In the genomic region with DNA sequence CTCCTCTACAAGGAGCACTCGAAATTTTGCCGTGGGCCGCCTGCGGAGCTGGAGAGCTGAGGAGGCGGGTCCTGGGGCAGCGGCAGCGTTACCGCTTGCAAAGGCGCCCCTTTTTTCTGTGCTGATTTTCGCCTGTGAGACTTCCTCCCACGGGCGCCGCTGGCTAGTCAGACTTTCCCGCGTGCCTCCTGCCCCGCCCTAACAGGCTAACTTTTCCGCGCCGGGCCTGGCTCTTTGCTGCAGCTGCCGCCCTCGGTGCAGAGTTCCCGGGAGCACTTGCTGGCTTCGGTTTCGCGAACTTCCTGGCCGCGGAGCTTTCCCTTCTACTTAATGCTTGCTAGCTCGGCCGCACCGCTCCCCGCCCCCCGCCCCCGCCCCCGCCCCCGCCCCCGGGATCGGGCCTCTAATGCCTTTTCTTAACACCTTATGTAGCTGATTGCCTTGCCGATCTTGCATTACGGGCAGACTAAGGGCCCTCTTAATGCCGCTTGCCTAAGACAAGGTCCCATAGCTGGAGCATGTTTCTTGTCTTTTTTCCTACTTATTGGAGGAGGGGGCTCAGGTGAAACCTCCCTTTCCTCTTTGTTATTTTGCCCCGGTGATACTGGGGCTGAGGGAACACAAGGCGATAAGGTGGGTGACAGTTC, we compare ENCODE assay signal across 9 cellular contexts. TPM values are rescaled to one million over a fixed set of nuclear protein-coding genes. Genes with fewer than 3 reads are reported as not detected.
A peak's percentile ranks its signal among the peaks of the same experiment; 100 is the strongest.
DNase-seq lines count a peak whose midpoint lies in the region; ATAC-seq and TF ChIP-seq lines count a peak whose summit lies in the region.
"Had no signal": no experiment of that assay in that cellular context is flagged by ENCODE, and none has a peak within 500 bp of the region (broad histone marks: within the 10 kb centered on the region; RNA-seq: fewer than 3 reads in every experiment).

No MANE protein-coding gene starts in this region.

- intact Hi-C loops in adrenal gland (cut with DNase I), result no loop called here
- intact Hi-C loops in upper lobe of right lung (cut with DNase I), result no loop called here

- H3K36me3 ChIP-seq in adrenal gland (replicated peaks in 1 of 2) (no peaks in the 10 kb centered on the region), upper lobe of right lung (no peaks in the 10 kb centered on the region)

- H3K4me1 ChIP-seq in adrenal gland (replicated peaks in 1 of 2) (peaks cover 0 to 5% of the 10 kb centered on the region in 2 donors), upper lobe of right lung (peaks cover 23% of the 10 kb centered on the region)

- ATAC-seq in upper lobe of right lung, result peak; percentile 96

- H3K36me3 Mint-ChIP-seq in progenitor cell of endocrine pancreas (ENCODE audit: insufficient read depth), result no peaks in the 10 kb centered on the region

- H3K27me3 ChIP-seq in adrenal gland (no peaks in the 10 kb centered on the region), upper lobe of right lung (no peaks in the 10 kb centered on the region)

- DNase-seq in DMS 273 (lab: John Stamatoyannopoulos, UW; ENCODE audit: unreplicated experiment), result peak; percentile 34
- DNase-seq in DMS 273 treated with DMSO at 0.1 percent for 48 hours (lab: John Stamatoyannopoulos, UW), result no peak
- DNase-seq in T-helper 1 cell, result peak; percentile 23 to 57 (median 47)
- DNase-seq in adrenal gland, result peak; percentile 40 to 80 (median 67)
- DNase-seq in hepatic stellate cell (ENCODE audit: low spot score), result peak; percentile 47
- peak; percentile 39 for DNase-seq in progenitor cell of endocrine pancreas (ENCODE audit: low spot score, unreplicated experiment)
- peak; percentile 91 for DNase-seq in upper lobe of right lung
- DNase-seq in cerebellar cortex (ENCODE audit: low spot score), result no peak

- no peaks in the 10 kb centered on the region for H3K9me3 ChIP-seq in adrenal gland (replicated peaks in 1 of 3)
- peaks cover 2% of the 10 kb centered on the region for H3K9me3 ChIP-seq in upper lobe of right lung

- H3K27ac ChIP-seq in adrenal gland, result no peak overlapping the region
- H3K27ac ChIP-seq in upper lobe of right lung, result peak overlapping the region; percentile 40
- H3K27ac ChIP-seq: 22Rv1 had no signal

- peak overlapping the region in 2 of 4 donors; percentile 12 to 43 for H3K4me3 ChIP-seq in adrenal gland
- H3K4me3 ChIP-seq in upper lobe of right lung, result peak overlapping the region; percentile 47

- TF ChIP-seq POLR2A in adrenal gland (IDR thresholded peaks at IDR 0.05), result no peak

- 7 to 16% (median 8%) methylated on average over 24 to 42 of the region's 42 CpGs for WGBS in adrenal gland, 4 donors

- H3K27me3 Mint-ChIP-seq in progenitor cell of endocrine pancreas, result no peaks in the 10 kb centered on the region

- H3K4me3 Mint-ChIP-seq in progenitor cell of endocrine pancreas (ENCODE audit: low read depth), result peak overlapping the region; percentile 77

- H3K9me3 Mint-ChIP-seq in progenitor cell of endocrine pancreas (ENCODE audit: low read depth), result no peaks in the 10 kb centered on the region

- peaks cover 19% of the 10 kb centered on the region for H3K4me1 Mint-ChIP-seq in progenitor cell of endocrine pancreas (ENCODE audit: low read depth)

- no peak for TF ChIP-seq CTCF in adrenal gland (IDR thresholded peaks at IDR 0.05)
- TF ChIP-seq CTCF in progenitor cell of endocrine pancreas (IDR thresholded peaks at IDR 0.05; ENCODE audit: unreplicated experiment), result no peak
- TF ChIP-seq CTCF in upper lobe of right lung (IDR thresholded peaks at IDR 0.05), result no peak

- H3K27ac Mint-ChIP-seq in progenitor cell of endocrine pancreas, result peak overlapping the region; percentile 57

RNA-seq across cellular contexts. Expression of gene RASGEF1A, which starts 37.9 kb away (rescaled TPM):
- 1 to 10 TPM; 1.0 to 8.1 (median 2.4) TPM for total RNA-seq in adrenal gland
- 10 to 100 TPM in 1 of 3 donors, 1 to 10 TPM in 1, under 1 TPM in 1; 0.98 to 11.3 (median 2.0) TPM for polyA plus RNA-seq in adrenal gland
- 1.2 and 2.2 TPM in 2 replicates for total RNA-seq in progenitor cell of endocrine pancreas
- 2.6 TPM for total RNA-seq in upper lobe of right lung

Comparison
In these comparisons a context has a peak if more than half of its experiments do, and no peak if none do; other contexts are left out.
1. DNase-seq: peak in DMS 273 (single experiment), T-helper 1 cell (5 of 5), adrenal gland (7 of 7), hepatic stellate cell (single experiment), progenitor cell of endocrine pancreas (single experiment) and upper lobe of right lung (single experiment); none in DMS 273 treated with DMSO at 0.1 percent for 48 hours (single experiment) and cerebellar cortex (single experiment).